In the genomic region with DNA sequence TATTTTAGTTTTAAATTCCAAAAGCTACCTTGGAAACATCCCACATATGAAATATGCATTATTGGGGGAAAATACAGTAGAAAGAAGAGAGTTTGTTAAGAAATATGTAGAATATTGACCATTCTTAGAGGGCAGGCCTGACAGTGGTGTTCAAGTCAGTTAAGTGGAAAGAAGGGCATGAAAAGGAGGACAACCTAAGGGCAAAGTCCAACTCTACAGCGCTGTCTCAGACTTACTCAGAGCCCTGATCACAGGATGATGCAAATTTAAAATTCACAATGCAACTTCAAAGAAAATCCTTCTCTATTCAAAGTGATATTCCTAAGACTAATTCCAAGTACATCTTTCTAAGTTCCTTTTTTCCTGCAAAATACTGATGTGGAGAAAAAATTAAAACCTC, we compare ENCODE assay signal across 25 cellular contexts.
"Had no signal": no experiment of that assay in that cellular context is flagged by ENCODE, and none has a peak within 500 bp of the region (broad histone marks: within the 10 kb centered on the region; RNA-seq: fewer than 3 reads in every experiment).

No MANE protein-coding gene starts in this region.

- H3K4me1 ChIP-seq: breast epithelium, esophagus squamous epithelium, pancreas, thyroid gland, upper lobe of right lung had no signal

- H3K27me3 ChIP-seq: breast epithelium, esophagus squamous epithelium, gastrocnemius medialis, pancreas, thyroid gland, upper lobe of right lung had no signal

- H3K27ac ChIP-seq: breast epithelium, esophagus squamous epithelium, gastrocnemius medialis, pancreas, psoas muscle, thyroid gland, upper lobe of right lung had no signal

- H3K36me3 ChIP-seq: breast epithelium, esophagus squamous epithelium, gastrocnemius medialis, pancreas, thyroid gland, upper lobe of right lung had no signal

- DNase-seq: activated CD4-positive, alpha-beta T cell treated with anti-CD3 and anti-CD28 coated beads for 36 hours; activated CD4-positive, alpha-beta T cell treated with anti-CD3 and anti-CD28 coated beads, Interleukin-2, amount 50 U/mL, for 4 hours; activated CD8-positive, alpha-beta memory T cell treated with anti-CD3 and anti-CD28 coated beads for 24 hours; activated CD8-positive, alpha-beta memory T cell treated with anti-CD3 and anti-CD28 coated beads, Interleukin-2, amount 50 U/mL, for 4 hours; activated naive CD4-positive, alpha-beta T cell; activated naive CD8-positive, alpha-beta T cell treated with anti-CD3 and anti-CD28 coated beads for 36 hours; activated T-cell treated with anti-CD3 and anti-CD28 coated beads, Interleukin-2, amount 50 U/mL, for 24 hours; amniotic stem cell; effector memory CD4-positive, alpha-beta T cell; esophagus squamous epithelium; gastrocnemius medialis; head of caudate nucleus; islet precursor cell; left colon; nephron progenitor cell; pancreas; psoas muscle; right cardiac atrium; stimulated activated CD4-positive, alpha-beta T cell treated with anti-CD3 and anti-CD28 coated beads, Interleukin-12 subunit alpha, Interleukin-12 subunit beta, amount 100 ng/mL, for 4 hours; stimulated activated CD4-positive, alpha-beta T cell treated with anti-CD3 and anti-CD28 coated beads, Interleukin-4, amount 100 ng/mL, for 4 hours; stimulated activated naive CD8-positive, alpha-beta T cell treated with anti-CD3 and anti-CD28 coated beads, Interleukin-15, Interleukin-2, amounts not matched to agents 100 U/mL and 50 U/mL, for 24 hours; T-helper 9 cell; thyroid gland; upper lobe of right lung had no signal

- H3K4me3 ChIP-seq: breast epithelium, esophagus squamous epithelium, gastrocnemius medialis, pancreas, psoas muscle, thyroid gland, upper lobe of right lung had no signal

- H3K9me3 ChIP-seq: breast epithelium, esophagus squamous epithelium, gastrocnemius medialis, pancreas, psoas muscle, thyroid gland, upper lobe of right lung had no signal
